Comparison of ENCODE assay signal across 8 cellular contexts in genomic region chr1:207822602-207823451, GRCh38.
DNase-seq lines count a peak whose midpoint lies in the region; ATAC-seq and TF ChIP-seq lines count a peak whose summit lies in the region.

No MANE protein-coding gene starts in this region.

- DNase-seq in Caki2 (ENCODE audit: low read depth) (peak; percentile 93), dermis microvascular lymphatic vessel endothelial cell (ENCODE audit: low read depth in 2 of 2) (peak; percentile 74 to 93), mesothelial cell of epicardium (ENCODE audit: low spot score in 2 of 2, unreplicated experiment in 2 of 2) (no peak), D341Med (ENCODE audit: low spot score) (no peak)
- DNase-seq in activated CD4-positive, alpha-beta T cell treated with anti-CD3 and anti-CD28 coated beads for 4 hours: peak; percentile 68 to 70
- peak; percentile 69 for DNase-seq in stimulated activated CD8-positive, alpha-beta memory T cell treated with anti-CD3 and anti-CD28 coated beads, Interleukin-4, amount 100 ng/mL, for 48 hours

- no peaks in the 10 kb centered on the region for H3K9me3 Mint-ChIP-seq in mesothelial cell of epicardium

- in situ Hi-C loops in Caki2 (cut with HindIII; ENCODE audit: low pct_unique_long_range_greater_than_20kb, low sequenced_read_pairs): no loop called here

- no peaks in the 10 kb centered on the region for H3K36me3 Mint-ChIP-seq in mesothelial cell of epicardium

- H3K4me1 Mint-ChIP-seq in mesothelial cell of epicardium: peaks cover 14% of the 10 kb centered on the region

- ATAC-seq in GM19397 (IDR thresholded peaks at IDR 0.05; ENCODE audit: unreplicated experiment): peak; percentile 55
- ATAC-seq in HG03460 (IDR thresholded peaks at IDR 0.05; ENCODE audit: unreplicated experiment): peak; percentile 56

- H3K27ac Mint-ChIP-seq in mesothelial cell of epicardium: peak overlapping the region; percentile 17

- TF ChIP-seq CTCF in mesothelial cell of epicardium (IDR thresholded peaks at IDR 0.05; ENCODE audit: unreplicated experiment): no peak

- H3K4me3 Mint-ChIP-seq in mesothelial cell of epicardium: no peak overlapping the region

- H3K27me3 Mint-ChIP-seq in mesothelial cell of epicardium (ENCODE audit: low read depth): peaks cover 2% of the 10 kb centered on the region

Comparison
In these comparisons a context has a peak if more than half of its experiments do, and no peak if none do; other contexts are left out.
1. DNase-seq: peak in Caki2 (single experiment), activated CD4-positive, alpha-beta T cell treated with anti-CD3 and anti-CD28 coated beads for 4 hours (2 of 2), dermis microvascular lymphatic vessel endothelial cell (2 of 2) and stimulated activated CD8-positive, alpha-beta memory T cell treated with anti-CD3 and anti-CD28 coated beads, Interleukin-4, amount 100 ng/mL, for 48 hours (single experiment); none in mesothelial cell of epicardium (0 of 2) and D341Med (single experiment).